ENCODE assay signal across 11 cellular contexts in the genomic region with DNA sequence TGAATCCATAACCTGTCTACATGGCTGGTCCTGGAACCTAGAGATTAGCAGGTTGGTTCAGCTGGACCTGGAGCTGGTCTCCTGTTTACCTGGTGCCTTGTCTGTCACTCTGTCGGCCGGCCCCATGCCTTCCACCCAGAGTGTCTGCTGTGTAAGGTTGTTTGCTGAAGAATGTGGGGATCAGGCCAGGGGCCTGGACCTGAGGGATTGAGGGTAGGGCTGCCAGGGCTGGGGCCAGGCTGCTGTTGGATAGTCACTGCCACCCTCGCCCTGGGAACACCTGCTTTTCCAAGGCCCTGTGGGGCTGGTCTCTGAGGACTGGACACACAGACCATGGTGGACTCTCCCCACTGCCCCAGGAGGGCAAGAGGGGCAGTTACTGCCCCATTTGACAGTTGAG. TPM values are rescaled to one million over a fixed set of nuclear protein-coding genes. Genes with fewer than 3 reads are reported as not detected.
DNase-seq lines count a peak whose midpoint lies in the region; ATAC-seq and TF ChIP-seq lines count a peak whose summit lies in the region.
"Had no signal": no experiment of that assay in that cellular context is flagged by ENCODE, and none has a peak within 500 bp of the region (broad histone marks: within the 10 kb centered on the region; RNA-seq: fewer than 3 reads in every experiment).

No MANE protein-coding gene starts in this region.

- H3K9ac ChIP-seq in endodermal cell (ENCODE audit: extremely low read depth, low read length, poor library complexity, severe bottlenecking), result no peak overlapping the region

- H3K9me3 Mint-ChIP-seq in HFFc6 (no peaks in the 10 kb centered on the region), endodermal cell (no peaks in the 10 kb centered on the region), nephron progenitor cell (no peaks in the 10 kb centered on the region)
- H3K9me3 Mint-ChIP-seq: stimulated activated naive B cell treated with anti-CD40 and anti-IgM and Interleukin-4, amounts not matched to agents 10 μg/mL and 1 μg/mL and 100 μg/mL, for 72 hours had no signal

- intact Hi-C loops in A673 (cut with micrococcal nuclease; ENCODE audit: unreplicated experiment), result no loop called here

- CTCF ChIA-PET in A673 (lab: Charles Lee), result interaction anchor here (0.6 to 0.7 kb wide), 2 partner anchors 8 to 12 kb away, joined by 3 to 4 read pairs; partner anchors contain the start of gene NPW

- TF ChIP-seq CTCF in A673 (conservative IDR thresholded peaks at IDR 0.05; ENCODE audit: low read depth, low read length) (no peak), HFFc6 (IDR thresholded peaks at IDR 0.05) (no peak), endodermal cell (conservative IDR thresholded peaks at IDR 0.05) (no peak), nephron progenitor cell (IDR thresholded peaks at IDR 0.05) (no peak)

- no peak for TF ChIP-seq POLR2A in GM18505 (IDR thresholded peaks at IDR 0.05; ENCODE audit: borderline replicate concordance, extremely low read depth, insufficient read depth, insufficient read length)

- ATAC-seq in GM18868 (IDR thresholded peaks at IDR 0.05; ENCODE audit: unreplicated experiment) (no peak), GM18505 (IDR thresholded peaks at IDR 0.05; ENCODE audit: unreplicated experiment) (no peak)

- H3K4me1 Mint-ChIP-seq in HFFc6 (ENCODE audit: low read depth), result peaks cover 33% of the 10 kb centered on the region
- peaks cover 4% of the 10 kb centered on the region for H3K4me1 Mint-ChIP-seq in endodermal cell
- H3K4me1 Mint-ChIP-seq in nephron progenitor cell, result peaks cover 31% of the 10 kb centered on the region

- H3K4me3 ChIP-seq in A673 (ENCODE audit: low read depth, low read length, poor library complexity, severe bottlenecking) (peak overlapping the region; percentile 57), endodermal cell (ENCODE audit: low read length) (peak overlapping the region; percentile 72)

- H3K27ac Mint-ChIP-seq in HFFc6, result no peak overlapping the region
- no peak overlapping the region for H3K27ac Mint-ChIP-seq in endodermal cell
- no peak overlapping the region for H3K27ac Mint-ChIP-seq in nephron progenitor cell

- POLR2A ChIA-PET in A673 (lab: Charles Lee; ENCODE audit: low non-redundant PET), result no interaction called here

- H3K4me3 Mint-ChIP-seq in HFFc6 (peak overlapping the region; percentile 93), endodermal cell (peak overlapping the region; percentile 67), nephron progenitor cell (peak overlapping the region; percentile 80)

- H3K27ac ChIP-seq in A673 (ENCODE audit: low read depth, low read length, poor library complexity, severe bottlenecking), result no peak overlapping the region
- H3K27ac ChIP-seq in endodermal cell (ENCODE audit: low read depth, low read length), result no peak overlapping the region

- H3K27me3 Mint-ChIP-seq in HFFc6 (ENCODE audit: insufficient read depth) (peaks cover 1% of the 10 kb centered on the region), endodermal cell (ENCODE audit: insufficient read depth) (peaks cover 29% of the 10 kb centered on the region), nephron progenitor cell (ENCODE audit: low read depth, poor library complexity) (peaks cover 32% of the 10 kb centered on the region)

- H3K9me3 ChIP-seq in A673 (ENCODE audit: low read depth, low read length, poor library complexity, severe bottlenecking), result no peaks in the 10 kb centered on the region
- no peaks in the 10 kb centered on the region for H3K9me3 ChIP-seq in endodermal cell (ENCODE audit: control insufficient read depth, low read length)

- 85 to 94% methylated on average over 2 to 3 of the region's 3 CpGs for WGBS in endodermal cell (ENCODE audit: insufficient coverage in 1 of 2, insufficient read length in 1 of 2), 2 experiments

- H3K4me1 ChIP-seq in A673 (ENCODE audit: insufficient read depth, low read length, poor library complexity, severe bottlenecking), result peaks cover 21% of the 10 kb centered on the region
- H3K4me1 ChIP-seq in endodermal cell (ENCODE audit: control insufficient read depth, insufficient read depth, low read length), result peaks cover 3% of the 10 kb centered on the region

- DNase-seq in A673 (ENCODE audit: low spot score), result no peak
- no peak for DNase-seq in HFFc6
- no peak for DNase-seq in endodermal cell
- DNase-seq in nephron progenitor cell, result no peak
- no peak for DNase-seq in NOMO-1 treated with dmso at 0.1 percent for 144 hours (lab: John Stamatoyannopoulos, UW; ENCODE audit: unreplicated experiment)
- DNase-seq in cerebellar cortex (ENCODE audit: low spot score), result no peak
- DNase-seq: activated gamma-delta T cell; DMS153; stimulated activated naive B cell treated with anti-CD40 and anti-IgM and Interleukin-4, amounts not matched to agents 10 μg/mL and 1 μg/mL and 100 μg/mL, for 72 hours had no signal

- H3K36me3 ChIP-seq in A673 (ENCODE audit: insufficient read depth, low read length, poor library complexity, severe bottlenecking) (no peaks in the 10 kb centered on the region), endodermal cell (ENCODE audit: control insufficient read depth, insufficient read depth, low read length) (peaks cover 5% of the 10 kb centered on the region)

- H3K36me3 Mint-ChIP-seq in HFFc6 (ENCODE audit: low read depth) (no peaks in the 10 kb centered on the region), endodermal cell (ENCODE audit: low read depth) (no peaks in the 10 kb centered on the region), nephron progenitor cell (ENCODE audit: low read depth) (no peaks in the 10 kb centered on the region)
- H3K36me3 Mint-ChIP-seq: stimulated activated naive B cell treated with anti-CD40 and anti-IgM and Interleukin-4, amounts not matched to agents 10 μg/mL and 1 μg/mL and 100 μg/mL, for 72 hours had no signal

- BruUV-seq in A673 (replicated peaks; lab: Mats Ljungman, UMichigan), result no TSS peak

- H3K27me3 ChIP-seq in A673 (replicated peaks; ENCODE audit: insufficient read depth, low read depth, low read length, poor library complexity) (no peaks in the 10 kb centered on the region), endodermal cell (ENCODE audit: control insufficient read depth, insufficient read depth, low read length, poor library complexity, severe bottlenecking) (peaks cover 3% of the 10 kb centered on the region)

RNA-seq across cellular contexts. Expression of gene NHERF2, which starts 1.4 kb away (rescaled TPM):
- total RNA-seq in A673 (2021) (19.5 and 26.4 TPM in 2 replicates), endodermal cell (10 to 100 TPM; 20.1 to 25.5 TPM)
- 100 to 1,000 TPM; 140 to 177 (median 152) TPM for total RNA-seq in HFFc6 (2021; fragmentation: NEBNext Ultra II Directional; extraction: Animal tissue kit (Norgen Biotek cat#: 25700))
- polyA plus RNA-seq in endodermal cell (2013, experiment 1 of 2), result 13.4 TPM
- 11.3 TPM for polyA plus RNA-seq in endodermal cell (2013, experiment 2 of 2)

RNA-seq across cellular contexts. Expression of gene NPW, which starts 8.6 kb away (rescaled TPM):
- total RNA-seq in A673 (2021), result 96.5 and 105 TPM in 2 replicates
- 1 to 10 TPM in 4 of 6 experiments, under 1 TPM in 2; 0.57 to 2.1 (median 1.4) TPM for total RNA-seq in HFFc6 (2021; fragmentation: NEBNext Ultra II Directional; extraction: Animal tissue kit (Norgen Biotek cat#: 25700))
- total RNA-seq in endodermal cell, result 1 to 10 TPM; 1.2 to 1.9 TPM
- 2.0 TPM for polyA plus RNA-seq in endodermal cell (2013, experiment 1 of 2)
- 1.6 TPM for polyA plus RNA-seq in endodermal cell (2013, experiment 2 of 2)

RNA-seq across cellular contexts. Expression of gene ZNF598, which starts 18.5 kb away (rescaled TPM):
- total RNA-seq in A673 (2021) (68.0 and 75.8 TPM in 2 replicates), endodermal cell (10 to 100 TPM; 45.6 to 49.5 TPM)
- total RNA-seq in HFFc6 (2021; fragmentation: NEBNext Ultra II Directional; extraction: Animal tissue kit (Norgen Biotek cat#: 25700)), result 10 to 100 TPM; 37.1 to 48.1 (median 40.7) TPM
- 33.5 TPM for polyA plus RNA-seq in endodermal cell (2013, experiment 1 of 2)
- 27.9 TPM for polyA plus RNA-seq in endodermal cell (2013, experiment 2 of 2)

RNA-seq across cellular contexts. Expression of gene NTHL1, which starts 19.5 kb away (rescaled TPM):
- total RNA-seq in A673 (2021) (51.6 and 65.4 TPM in 2 replicates), endodermal cell (10 to 100 TPM; 43.2 to 46.1 TPM)
- total RNA-seq in HFFc6 (2021; fragmentation: NEBNext Ultra II Directional; extraction: Animal tissue kit (Norgen Biotek cat#: 25700)), result 10 to 100 TPM; 23.7 to 31.5 (median 26.4) TPM
- 31.0 TPM for polyA plus RNA-seq in endodermal cell (2013, experiment 1 of 2)
- polyA plus RNA-seq in endodermal cell (2013, experiment 2 of 2), result 29.8 TPM

RNA-seq across cellular contexts. Expression of gene TSC2, which starts 19.6 kb away (rescaled TPM):
- total RNA-seq in A673 (2021) (125 and 155 TPM in 2 replicates), endodermal cell (100 to 1,000 TPM; 166 to 192 TPM)
- total RNA-seq in HFFc6 (2021; fragmentation: NEBNext Ultra II Directional; extraction: Animal tissue kit (Norgen Biotek cat#: 25700)), result 10 to 100 TPM; 72.0 to 88.3 (median 83.2) TPM
- polyA plus RNA-seq in endodermal cell (2013, experiment 1 of 2), result 81.6 TPM
- 74.5 TPM for polyA plus RNA-seq in endodermal cell (2013, experiment 2 of 2)

Comparison
In these comparisons a context has a peak if more than half of its experiments do, and no peak if none do; other contexts are left out.
1. RNA of gene NPW, which starts 8.6 kb away (total RNA-seq): 96.5 to 105 TPM in A673; 1.2 to 1.9 TPM in endodermal cell and 0.57 to 2.1 TPM in HFFc6; every median in the first group is over 10 times any median in the second.
2. Peak in every context shown above with its lines, with median percentiles within 50 percentile points of each other: H3K4me3 Mint-ChIP-seq.